ENCODE assay signal across 14 cellular contexts in genomic region chr4:53484911-53485459, GRCh38.
"Had no signal": no experiment of that assay in that cellular context is flagged by ENCODE, and none has a peak within 500 bp of the region (broad histone marks: within the 10 kb centered on the region; RNA-seq: fewer than 3 reads in every experiment).

No MANE protein-coding gene starts in this region.

- ATAC-seq: activated T-helper 17 cell treated with anti-CD3 and anti-CD28 coated beads, Interleukin-2, amount 50 U/mL, for 72 hours; left colon; natural killer cell had no signal

- DNase-seq: activated B cell treated with CpG ODN at 0.5 μM for 24 hours; activated CD4-positive, alpha-beta T cell treated with anti-CD3 and anti-CD28 coated beads, Interleukin-2, amount 10 ng/mL, durations not matched to agents 24 days and 14 days; activated naive CD4-positive, alpha-beta T cell treated with anti-CD3 and anti-CD28 coated beads, Interleukin-2, amount 10 ng/mL, durations not matched to agents 7 days and 5 days; activated T-cell treated with anti-CD3 and anti-CD28 coated beads for 4 hours; amniotic stem cell; foreskin melanocyte; left colon; mammary epithelial cell; natural killer cell; sigmoid colon; stimulated activated CD4-positive, alpha-beta T cell treated with anti-CD3 and anti-CD28 coated beads, Interleukin-2, amount 100 ng/mL, for 48 hours; stimulated activated naive CD4-positive, alpha-beta T cell treated with Interleukin-2 at 50 U/mL for 16 hours; upper lobe of left lung had no signal

- H3K4me3 ChIP-seq: sigmoid colon, upper lobe of left lung had no signal
